Comparison of ENCODE assay signal across 17 cellular contexts in the genomic region with DNA sequence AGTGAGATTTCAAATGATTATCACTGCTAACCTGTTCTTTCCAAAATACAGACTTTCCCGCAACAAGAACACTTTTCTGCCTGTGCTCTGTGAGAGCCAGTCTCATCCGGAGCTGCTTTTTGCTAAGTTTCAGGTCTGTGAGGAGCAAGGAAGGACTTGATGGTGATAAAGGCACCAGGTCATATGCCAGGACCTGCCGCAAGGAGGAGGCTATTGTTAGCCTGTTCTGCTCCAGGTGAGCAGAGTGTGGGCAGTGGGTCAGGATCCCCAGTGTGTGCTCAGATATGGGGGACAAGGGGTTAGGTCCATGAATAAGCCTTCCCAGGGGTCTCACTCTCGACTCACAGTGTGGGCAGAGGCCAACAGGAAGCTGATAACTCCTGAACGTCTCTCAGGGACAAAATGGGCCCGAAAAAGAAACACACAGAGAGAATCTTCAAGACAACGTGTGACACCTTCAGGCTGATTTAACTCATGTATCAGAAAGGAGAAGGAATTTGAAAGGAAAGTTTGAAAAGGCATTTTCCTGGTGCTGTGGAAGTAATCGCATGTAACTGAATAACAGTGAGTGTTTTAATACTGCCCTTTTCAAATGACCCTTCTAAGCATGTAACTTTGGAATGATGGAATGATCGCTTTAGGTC. TPM values are rescaled to one million over a fixed set of nuclear protein-coding genes. Genes with fewer than 3 reads are reported as not detected.
DNase-seq lines count a peak whose midpoint lies in the region; ATAC-seq and TF ChIP-seq lines count a peak whose summit lies in the region.
"Had no signal": no experiment of that assay in that cellular context is flagged by ENCODE, and none has a peak within 500 bp of the region (broad histone marks: within the 10 kb centered on the region; RNA-seq: fewer than 3 reads in every experiment).

No MANE protein-coding gene starts in this region.

- 83% methylated on average over 9 of the region's 9 CpGs for WGBS in mesenchymal stem cell

- peak; percentile 16 for ATAC-seq in Right ventricle myocardium superior (ENCODE audit: poor library complexity)
- ATAC-seq in activated CD8-positive, alpha-beta T cell treated with anti-CD3 and anti-CD28 coated beads for 36 hours, result no peak
- ATAC-seq in activated CD4-positive, CD25-positive, alpha-beta regulatory T cell treated with anti-CD3 and anti-CD28 coated beads, Interleukin-2, amount 50 U/mL, for 24 hours, result no peak
- ATAC-seq in GM18870 (IDR thresholded peaks at IDR 0.05; ENCODE audit: unreplicated experiment), result no peak
- ATAC-seq: CD8-positive, alpha-beta T cell had no signal

- peaks cover 0 to 4% of the 10 kb centered on the region in 2 experiments for H3K27me3 ChIP-seq in mesenchymal stem cell (ENCODE audit: control insufficient read depth in 1 of 2, insufficient read depth in 1 of 2, low read length in 2 of 2)
- H3K27me3 ChIP-seq: SJSA1 had no signal

- no peak overlapping the region for H2AFZ ChIP-seq in mesenchymal stem cell (ENCODE audit: low read depth, low read length)
- H2AFZ ChIP-seq: neural progenitor cell had no signal

- H3K4me3 Mint-ChIP-seq in activated T-cell treated with anti-CD3 and anti-CD28 coated beads, Interleukin-2, amount 50 U/mL, for 24 hours, result no peak overlapping the region
- H3K4me3 Mint-ChIP-seq in activated CD8-positive, alpha-beta T cell treated with anti-CD3 and anti-CD28 coated beads for 36 hours, result no peak overlapping the region
- H3K4me3 Mint-ChIP-seq: CD8-positive, alpha-beta T cell; neural progenitor cell had no signal

- H3K4me1 Mint-ChIP-seq in activated T-cell treated with anti-CD3 and anti-CD28 coated beads, Interleukin-2, amount 50 U/mL, for 24 hours (ENCODE audit: low read depth), result peaks cover 1% of the 10 kb centered on the region
- H3K4me1 Mint-ChIP-seq in activated CD8-positive, alpha-beta T cell treated with anti-CD3 and anti-CD28 coated beads for 36 hours (ENCODE audit: low read depth), result peaks cover under 1% of the 10 kb centered on the region

- no peak overlapping the region for H2BK120ac ChIP-seq in mesenchymal stem cell (ENCODE audit: low read depth, low read length)

- H3K27ac Mint-ChIP-seq in activated T-cell treated with anti-CD3 and anti-CD28 coated beads, Interleukin-2, amount 50 U/mL, for 24 hours, result no peak overlapping the region
- no peak overlapping the region for H3K27ac Mint-ChIP-seq in activated CD8-positive, alpha-beta T cell treated with anti-CD3 and anti-CD28 coated beads for 36 hours
- H3K27ac Mint-ChIP-seq: CD8-positive, alpha-beta T cell; neural progenitor cell had no signal

- no peak for DNase-seq in Right ventricle myocardium superior
- DNase-seq in cardiac septum (ENCODE audit: low spot score), result no peak
- DNase-seq in epithelial cell of esophagus (ENCODE audit: low read depth), result peak; percentile 17
- peak; percentile 39 for DNase-seq in mesenchymal stem cell
- DNase-seq in activated T-cell treated with anti-CD3 and anti-CD28 coated beads, Interleukin-2, amount 50 U/mL, for 24 hours, result no peak
- DNase-seq in activated CD8-positive, alpha-beta T cell treated with anti-CD3 and anti-CD28 coated beads for 36 hours, result no peak
- DNase-seq: activated effector memory CD4-positive, alpha-beta T cell treated with anti-CD3 and anti-CD28 coated beads, Interleukin-2, amount 50 U/mL, for 16 hours; CD8-positive, alpha-beta T cell; GF-D8; stimulated activated naive CD4-positive, alpha-beta T cell treated with Interleukin-2 at 50 U/mL for 16 hours had no signal

- peaks cover under 1% of the 10 kb centered on the region for H3K4me1 ChIP-seq in mesenchymal stem cell (ENCODE audit: control insufficient read depth, insufficient read depth, low read depth, low read length)
- H3K4me1 ChIP-seq: neural progenitor cell had no signal

- POLR2A ChIA-PET in activated CD8-positive, alpha-beta T cell treated with anti-CD3 and anti-CD28 coated beads for 36 hours (lab: Charles Lee), result no interaction called here

- no peak overlapping the region for H3K9ac ChIP-seq in mesenchymal stem cell (ENCODE audit: low read length)
- H3K9ac ChIP-seq: neural progenitor cell had no signal

- peak overlapping the region; percentile 2 for H4K8ac ChIP-seq in mesenchymal stem cell (ENCODE audit: low read length)

- no peaks in the 10 kb centered on the region for H3K79me1 ChIP-seq in mesenchymal stem cell (replicated peaks; ENCODE audit: low read length, poor library complexity, severe bottlenecking)

- intact Hi-C loops in Right ventricle myocardium superior (cut with DNase I) (loop anchor here (10.0 kb wide), 2 partner anchors 58 to 188 kb away; partner anchors contain the start of gene PDLIM3), cardiac septum (cut with DNase I) (loop anchor here (10.0 kb wide), 2 partner anchors 388 to 448 kb away; partner anchors contain the start of genes CFAP97, SLC25A4 and SNX25)
- intact Hi-C loops in activated CD8-positive, alpha-beta T cell treated with anti-CD3 and anti-CD28 coated beads for 36 hours (cut with micrococcal nuclease), result no loop called here

- H3K4me2 ChIP-seq in mesenchymal stem cell (ENCODE audit: low read length, poor library complexity, severe bottlenecking), result no peak overlapping the region
- H3K4me2 ChIP-seq: neural progenitor cell had no signal

- no peak overlapping the region for H2AK5ac ChIP-seq in mesenchymal stem cell (ENCODE audit: low read length, severe bottlenecking)

- H4K91ac ChIP-seq in mesenchymal stem cell (ENCODE audit: low read length), result no peak overlapping the region

- no peak for TF ChIP-seq CTCF in epithelial cell of esophagus (IDR thresholded peaks at IDR 0.05; ENCODE audit: insufficient read depth, low read depth, low read length, missing control alignments)
- no peak for TF ChIP-seq CTCF in activated CD8-positive, alpha-beta T cell treated with anti-CD3 and anti-CD28 coated beads for 36 hours (IDR thresholded peaks at IDR 0.05)

- no peak overlapping the region for H2BK12ac ChIP-seq in mesenchymal stem cell (ENCODE audit: low read length in 2 of 2)

- peaks cover 53% of the 10 kb centered on the region for H3K27me3 Mint-ChIP-seq in activated T-cell treated with anti-CD3 and anti-CD28 coated beads, Interleukin-2, amount 50 U/mL, for 24 hours
- H3K27me3 Mint-ChIP-seq in activated CD8-positive, alpha-beta T cell treated with anti-CD3 and anti-CD28 coated beads for 36 hours, result peaks cover 29% of the 10 kb centered on the region

- H3K27ac ChIP-seq in mesenchymal stem cell (ENCODE audit: low read length, poor library complexity, severe bottlenecking), result no peak overlapping the region
- H3K27ac ChIP-seq: neural progenitor cell, SJSA1 had no signal

- H3K9me3 Mint-ChIP-seq in activated T-cell treated with anti-CD3 and anti-CD28 coated beads, Interleukin-2, amount 50 U/mL, for 24 hours, result no peaks in the 10 kb centered on the region
- H3K9me3 Mint-ChIP-seq in activated CD8-positive, alpha-beta T cell treated with anti-CD3 and anti-CD28 coated beads for 36 hours, result no peaks in the 10 kb centered on the region
- H3K9me3 Mint-ChIP-seq: CD8-positive, alpha-beta T cell; neural progenitor cell had no signal

- no peak overlapping the region for H3K23ac ChIP-seq in mesenchymal stem cell (ENCODE audit: low read length in 2 of 2)

- no peak overlapping the region for H2BK15ac ChIP-seq in mesenchymal stem cell (ENCODE audit: low read depth, poor library complexity, severe bottlenecking)

- H3K4me3 ChIP-seq in epithelial cell of esophagus (ENCODE audit: low read length) (no peak overlapping the region), mesenchymal stem cell (ENCODE audit: insufficient read depth in 1 of 2, low read depth in 1 of 2, low read length in 2 of 2) (no peak overlapping the region)
- H3K4me3 ChIP-seq: HAP-1, lung, neural progenitor cell, SJSA1 had no signal

- H3K36me3 Mint-ChIP-seq in activated T-cell treated with anti-CD3 and anti-CD28 coated beads, Interleukin-2, amount 50 U/mL, for 24 hours (ENCODE audit: low read depth), result no peaks in the 10 kb centered on the region
- no peaks in the 10 kb centered on the region for H3K36me3 Mint-ChIP-seq in activated CD8-positive, alpha-beta T cell treated with anti-CD3 and anti-CD28 coated beads for 36 hours (ENCODE audit: low read depth)
- H3K36me3 Mint-ChIP-seq: CD8-positive, alpha-beta T cell; neural progenitor cell had no signal

- no peaks in the 10 kb centered on the region for H3K36me3 ChIP-seq in mesenchymal stem cell (ENCODE audit: control insufficient read depth in 1 of 2, insufficient read depth in 2 of 2, low read depth in 1 of 2, low read length in 2 of 2)
- H3K36me3 ChIP-seq: HAP-1, neural progenitor cell, SJSA1 had no signal

- no peak overlapping the region for H3K14ac ChIP-seq in mesenchymal stem cell (ENCODE audit: low read length in 2 of 2)

- peak overlapping the region in 1 of 2 experiments; percentile 31 for H3K18ac ChIP-seq in mesenchymal stem cell (ENCODE audit: low read depth in 1 of 2, low read length in 2 of 2)

- CTCF ChIA-PET in activated CD8-positive, alpha-beta T cell treated with anti-CD3 and anti-CD28 coated beads for 36 hours (lab: Charles Lee), result no interaction called here

- no peaks in the 10 kb centered on the region for H3K9me3 ChIP-seq in mesenchymal stem cell (ENCODE audit: control insufficient read depth, low read length)
- H3K9me3 ChIP-seq: HAP-1, SJSA1 had no signal

- H2BK5ac ChIP-seq in mesenchymal stem cell (ENCODE audit: low read depth, low read length, poor library complexity, severe bottlenecking), result no peak overlapping the region

- H3K4ac ChIP-seq in mesenchymal stem cell (ENCODE audit: low read depth in 1 of 2, low read length in 2 of 2), result no peak overlapping the region

RNA-seq across cellular contexts. Expression of gene PDLIM3, which starts 57.7 kb away (rescaled TPM):
- total RNA-seq in Right ventricle myocardium superior (208 TPM), cardiac septum (265 TPM)
- 61.2 TPM for polyA plus RNA-seq in mesenchymal stem cell (2013, experiment 1 of 2)
- polyA plus RNA-seq in mesenchymal stem cell (2013, experiment 2 of 2), result 64.4 TPM
- total RNA-seq in activated CD8-positive, alpha-beta T cell treated with anti-CD3 and anti-CD28 coated beads for 36 hours, result not detected
- total RNA-seq: A673; CD8-positive, alpha-beta T cell had no signal

Comparison
In these comparisons a context has a peak if more than half of its experiments do, and no peak if none do; other contexts are left out.
1. DNase-seq: peak in epithelial cell of esophagus (single experiment) and mesenchymal stem cell (single experiment); none in Right ventricle myocardium superior (single experiment), cardiac septum (single experiment), activated T-cell treated with anti-CD3 and anti-CD28 coated beads, Interleukin-2, amount 50 U/mL, for 24 hours (single experiment) and activated CD8-positive, alpha-beta T cell treated with anti-CD3 and anti-CD28 coated beads for 36 hours (single experiment).
2. RNA of gene PDLIM3, which starts 57.7 kb away (total RNA-seq): 265 TPM in cardiac septum (single experiment) and 208 TPM in Right ventricle myocardium superior (single experiment); not detected in activated CD8-positive, alpha-beta T cell treated with anti-CD3 and anti-CD28 coated beads for 36 hours; every median in the first group is over 100 times any median in the second.